ENCODE assay signal across 16 cellular contexts in the genomic region with DNA sequence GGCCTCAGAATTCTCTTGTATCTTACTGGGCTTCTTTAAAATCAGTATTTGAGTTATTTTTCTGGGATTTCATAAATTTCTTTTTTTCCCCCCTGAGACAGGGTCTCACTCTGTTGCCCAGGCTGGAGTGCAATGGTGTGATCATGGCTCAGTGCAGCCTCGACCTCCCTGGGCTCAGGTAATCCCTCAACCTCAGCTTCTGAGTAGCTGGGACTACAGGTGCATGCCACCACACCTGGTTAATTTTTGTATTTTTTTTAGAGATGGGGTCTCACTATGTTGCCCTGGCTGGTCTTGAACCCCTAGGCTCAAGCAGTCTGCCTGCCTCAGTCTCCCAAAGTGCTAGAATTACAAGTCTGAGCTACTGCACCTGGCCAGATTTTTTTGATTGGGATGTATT.
"Had no signal": no experiment of that assay in that cellular context is flagged by ENCODE, and none has a peak within 500 bp of the region (broad histone marks: within the 10 kb centered on the region; RNA-seq: fewer than 3 reads in every experiment).

No MANE protein-coding gene starts in this region.

- H3K27ac Mint-ChIP-seq: neural progenitor cell had no signal

- ATAC-seq: psoas muscle, T-cell had no signal

- H3K27me3 Mint-ChIP-seq: activated naive CD8-positive, alpha-beta T cell treated with anti-CD3 and anti-CD28 coated beads for 36 hours; T-cell had no signal

- H3K4me1 Mint-ChIP-seq: neural progenitor cell had no signal

- H3K4me3 Mint-ChIP-seq: activated naive CD8-positive, alpha-beta T cell treated with anti-CD3 and anti-CD28 coated beads for 36 hours; neural progenitor cell had no signal

- DNase-seq: activated CD4-positive, alpha-beta T cell treated with anti-CD3 and anti-CD28 coated beads, Interleukin-2, amount 50 U/mL, for 1 hour; activated CD4-positive, CD25-positive, alpha-beta regulatory T cell; activated effector memory CD4-positive, alpha-beta T cell treated with anti-CD3 and anti-CD28 coated beads, Interleukin-2, amount 50 U/mL, for 16 hours; activated naive CD8-positive, alpha-beta T cell treated with anti-CD3 and anti-CD28 coated beads for 36 hours; activated T-cell treated with anti-CD3 and anti-CD28 coated beads, Interleukin-2, amount 50 U/mL, for 1 hour; amniotic stem cell; foreskin fibroblast; psoas muscle; right cardiac atrium; SHP77 treated with DMSO at 0.1 percent for 48 hours; SK-N-SH; stimulated activated CD4-positive, alpha-beta T cell treated with anti-CD3 and anti-CD28 coated beads, Interleukin-15, amount 100 ng/mL, for 24 hours; stimulated activated CD4-positive, alpha-beta T cell treated with anti-CD3 and anti-CD28 coated beads, Interleukin-2, amount 100 ng/mL, for 48 hours; T-cell; T-helper 9 cell had no signal
